In the genomic region with DNA sequence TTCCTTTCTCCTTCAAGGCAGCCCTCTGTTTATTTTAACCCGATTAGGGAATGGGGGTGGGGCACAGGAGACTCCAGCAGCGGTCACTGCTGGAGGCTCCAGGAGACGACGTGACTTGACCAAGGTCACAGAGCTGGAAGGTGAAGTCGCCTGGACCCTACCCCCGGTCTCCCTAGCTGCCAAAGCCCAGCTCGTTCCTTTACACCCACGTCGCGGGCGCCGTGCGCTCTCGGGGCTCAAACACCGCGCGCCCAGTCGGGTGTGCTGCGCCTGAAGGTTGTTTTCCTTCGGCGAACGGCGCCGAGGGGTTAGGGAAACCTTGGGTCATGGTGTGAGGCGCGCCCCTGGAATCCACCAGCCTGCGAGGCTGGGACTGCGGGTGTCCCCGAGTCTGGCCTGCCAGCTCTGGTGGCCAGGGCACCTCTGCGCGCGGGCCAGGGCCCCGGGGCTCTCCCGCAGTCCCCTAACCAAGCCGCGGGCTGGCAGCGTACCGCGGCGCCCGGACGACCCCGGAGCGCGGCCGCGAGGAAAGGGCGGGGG, we compare ENCODE assay signal across 9 cellular contexts. TPM values are rescaled to one million over a fixed set of nuclear protein-coding genes. Genes with fewer than 3 reads are reported as not detected.
DNase-seq lines count a peak whose midpoint lies in the region; ATAC-seq and TF ChIP-seq lines count a peak whose summit lies in the region.
"Had no signal": no experiment of that assay in that cellular context is flagged by ENCODE, and none has a peak within 500 bp of the region (broad histone marks: within the 10 kb centered on the region; RNA-seq: fewer than 3 reads in every experiment).

No MANE protein-coding gene starts in this region.

- no peak for TF ChIP-seq CTCF in PC-3 (conservative IDR thresholded peaks at IDR 0.05; ENCODE audit: low read depth, low read length)
- TF ChIP-seq CTCF in glutamatergic neuron (IDR thresholded peaks at IDR 0.05; ENCODE audit: partially characterized antibody, unreplicated experiment), result no peak

- H3K4me3 ChIP-seq in PC-3 (ENCODE audit: low read length) (peak overlapping the region; percentile 55; the same call in 1 of the 2 replicates), skeletal muscle satellite cell (ENCODE audit: low read length) (no peak overlapping the region)

- no peaks in the 10 kb centered on the region for H4K20me1 ChIP-seq in PC-3 (ENCODE audit: low read length)

- no peak overlapping the region for H3K27ac ChIP-seq in PC-3 (ENCODE audit: low read length)
- H3K27ac ChIP-seq: epithelial cell of prostate had no signal

- peaks cover 43% of the 10 kb centered on the region for H3K27me3 ChIP-seq in PC-3 (ENCODE audit: low read length)
- peaks cover 66% of the 10 kb centered on the region for H3K27me3 ChIP-seq in skeletal muscle satellite cell (ENCODE audit: control insufficient read depth, insufficient read depth, low read length)

- ATAC-seq in PC-3 (no peak), GM21447 (IDR thresholded peaks at IDR 0.05; ENCODE audit: unreplicated experiment) (no peak), GM21576 (IDR thresholded peaks at IDR 0.05; ENCODE audit: unreplicated experiment) (no peak)

- H3K9me3 Mint-ChIP-seq in activated CD4-positive, alpha-beta T cell treated with anti-CD3 and anti-CD28 coated beads, Interleukin-2, amount 10 ng/mL, durations not matched to agents 7 days and 5 days, result no peaks in the 10 kb centered on the region
- peaks cover 14% of the 10 kb centered on the region for H3K9me3 Mint-ChIP-seq in glutamatergic neuron (ENCODE audit: unreplicated experiment)

- CTCF ChIA-PET in activated CD4-positive, alpha-beta T cell treated with anti-CD3 and anti-CD28 coated beads, Interleukin-2, amount 10 ng/mL, durations not matched to agents 7 days and 5 days (lab: Charles Lee), result no interaction called here
- CTCF ChIA-PET in PC-3 (lab: Charles Lee), result interaction anchor here (0.7 kb wide), 1 partner anchor 12 kb away, joined by 3 read pairs; no protein-coding TSS in a partner anchor

- no TSS peak for BruUV-seq in PC-3 (replicated peaks; lab: Mats Ljungman, UMichigan)

- H2AFZ ChIP-seq in PC-3 (ENCODE audit: low read length), result peak overlapping the region; percentile 59; the same call in 1 of the 2 replicates

- H3F3A ChIP-seq in PC-3 (ENCODE audit: low read length, unreplicated experiment), result no peaks in the 10 kb centered on the region

- no peaks in the 10 kb centered on the region for H3K36me3 Mint-ChIP-seq in activated CD4-positive, alpha-beta T cell treated with anti-CD3 and anti-CD28 coated beads, Interleukin-2, amount 10 ng/mL, durations not matched to agents 7 days and 5 days (ENCODE audit: low read depth)
- H3K36me3 Mint-ChIP-seq in glutamatergic neuron (ENCODE audit: unreplicated experiment), result peaks cover 4% of the 10 kb centered on the region

- no peaks in the 10 kb centered on the region for H3K9me2 ChIP-seq in PC-3 (replicated peaks; ENCODE audit: low read length)

- intact Hi-C loops in PC-3 (cut with micrococcal nuclease), result loop anchor here (10.0 kb wide), 1 partner anchor 145 kb away; no protein-coding TSS in a partner anchor

- no peaks in the 10 kb centered on the region for H3K9me3 ChIP-seq in PC-3 (ENCODE audit: low read length)
- no peaks in the 10 kb centered on the region for H3K9me3 ChIP-seq in skeletal muscle satellite cell (replicated peaks; ENCODE audit: low read length)

- H3K27ac Mint-ChIP-seq in activated CD4-positive, alpha-beta T cell treated with anti-CD3 and anti-CD28 coated beads, Interleukin-2, amount 10 ng/mL, durations not matched to agents 7 days and 5 days, result no peak overlapping the region
- no peak overlapping the region for H3K27ac Mint-ChIP-seq in glutamatergic neuron (ENCODE audit: unreplicated experiment)

- H3K36me3 ChIP-seq in PC-3 (ENCODE audit: low read depth, low read length) (no peaks in the 10 kb centered on the region), skeletal muscle satellite cell (ENCODE audit: insufficient read depth, low read length) (no peaks in the 10 kb centered on the region)

- POLR2A ChIA-PET in activated CD4-positive, alpha-beta T cell treated with anti-CD3 and anti-CD28 coated beads, Interleukin-2, amount 10 ng/mL, durations not matched to agents 7 days and 5 days (lab: Charles Lee), result no interaction called here
- POLR2A ChIA-PET in PC-3 (lab: Charles Lee; ENCODE audit: unreplicated experiment), result no interaction called here

- H3K4me3 Mint-ChIP-seq in activated CD4-positive, alpha-beta T cell treated with anti-CD3 and anti-CD28 coated beads, Interleukin-2, amount 10 ng/mL, durations not matched to agents 7 days and 5 days, result peak overlapping the region; percentile 38
- peak overlapping the region; percentile 74 for H3K4me3 Mint-ChIP-seq in glutamatergic neuron (ENCODE audit: unreplicated experiment)

- peaks cover 7% of the 10 kb centered on the region for H3K4me1 Mint-ChIP-seq in activated CD4-positive, alpha-beta T cell treated with anti-CD3 and anti-CD28 coated beads, Interleukin-2, amount 10 ng/mL, durations not matched to agents 7 days and 5 days
- peaks cover 11% of the 10 kb centered on the region for H3K4me1 Mint-ChIP-seq in glutamatergic neuron (ENCODE audit: low read depth, unreplicated experiment)

- H3K79me2 ChIP-seq in PC-3 (ENCODE audit: low read length), result no peaks in the 10 kb centered on the region

- no peak for DNase-seq in activated CD4-positive, alpha-beta T cell treated with anti-CD3 and anti-CD28 coated beads, Interleukin-2, amount 10 ng/mL, durations not matched to agents 7 days and 5 days
- DNase-seq in activated CD4-positive, alpha-beta T cell treated with anti-CD3 and anti-CD28 coated beads, Interleukin-2, amount 50 U/mL, for 4 hours, result no peak
- DNase-seq in PC-3 (no peak), glutamatergic neuron (no peak), NCI-H1105 treated with DMSO at 0.1 percent for 48 hours (lab: John Stamatoyannopoulos, UW) (no peak)

- H3K4me1 ChIP-seq in PC-3 (ENCODE audit: insufficient read depth, low read length) (peaks cover 10% of the 10 kb centered on the region; the same call in 1 of the 2 replicates), skeletal muscle satellite cell (ENCODE audit: control insufficient read depth, insufficient read depth, low read length) (peaks cover 6% of the 10 kb centered on the region)

- no peak overlapping the region for H3K9ac ChIP-seq in PC-3 (ENCODE audit: low read length)
- H3K9ac ChIP-seq in skeletal muscle satellite cell (ENCODE audit: low read depth, low read length), result no peak overlapping the region

- H3K27me3 Mint-ChIP-seq in activated CD4-positive, alpha-beta T cell treated with anti-CD3 and anti-CD28 coated beads, Interleukin-2, amount 10 ng/mL, durations not matched to agents 7 days and 5 days, result peaks cover 61% of the 10 kb centered on the region
- peaks cover 15% of the 10 kb centered on the region for H3K27me3 Mint-ChIP-seq in glutamatergic neuron (ENCODE audit: unreplicated experiment)

- H3K4me2 ChIP-seq in PC-3 (ENCODE audit: low read length) (peak overlapping the region; percentile 65), skeletal muscle satellite cell (ENCODE audit: low read length) (peak overlapping the region; percentile 73)

RNA-seq across cellular contexts. Expression of a gene that starts 0.7 kb away (rescaled TPM):
- total RNA-seq in activated CD4-positive, alpha-beta T cell treated with anti-CD3 and anti-CD28 coated beads, Interleukin-2, amount 10 ng/mL, durations not matched to agents 7 days and 5 days, result not detected
- total RNA-seq in PC-3 (2014; rRNA removed) (0.07 and 0.46 TPM in 2 replicates), glutamatergic neuron (ENCODE audit: unreplicated experiment) (5.6 TPM)
- under 0.01 TPM in 2 replicates for total RNA-seq in skeletal muscle satellite cell (2012; rRNA removed)
